In the genomic region with DNA sequence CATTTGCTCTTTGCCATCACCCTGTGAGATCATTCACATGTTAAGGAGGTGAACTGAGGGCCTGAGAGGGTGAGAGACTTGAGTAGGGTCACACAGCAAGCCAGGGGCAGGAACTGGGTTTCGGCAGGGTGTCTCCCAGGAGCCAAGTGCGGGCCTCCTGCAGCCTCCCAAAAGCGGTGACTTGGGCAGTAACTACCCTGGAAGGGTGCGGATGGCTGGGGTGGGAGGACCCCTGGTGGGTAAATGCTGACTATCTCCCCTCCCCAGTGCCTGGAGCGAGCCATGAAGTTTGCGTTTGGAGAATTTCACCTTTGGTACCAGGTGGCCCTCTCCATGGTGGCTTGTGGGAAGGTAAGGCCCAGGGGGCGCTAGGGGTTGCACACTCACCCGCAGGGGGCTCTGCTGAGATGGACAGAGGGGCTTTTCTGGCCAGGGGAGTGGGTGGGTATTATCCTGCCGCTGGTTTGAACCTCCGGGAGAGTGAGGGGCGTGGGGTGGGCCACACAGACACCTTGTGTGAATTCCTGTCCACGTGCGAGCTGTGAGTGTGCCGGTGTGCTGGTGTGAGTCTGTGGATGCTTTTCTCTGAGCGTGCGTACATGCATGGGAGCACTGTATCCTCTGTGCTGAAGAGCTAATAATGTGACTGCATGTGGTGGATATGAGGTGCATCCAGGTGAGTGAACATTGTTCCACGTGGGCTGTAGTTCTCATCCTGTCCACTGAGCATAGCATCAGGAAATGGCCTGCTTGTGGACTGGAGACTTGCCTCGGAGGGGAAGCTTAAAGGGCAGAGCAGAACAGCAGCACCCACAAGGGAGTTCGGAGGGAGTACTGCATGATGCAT, we compare ENCODE assay signal across 1 cellular context.
TF ChIP-seq lines count a peak whose summit lies in the region.

No MANE protein-coding gene starts in this region.

TF ChIP-seq in A549, 52 proteins besides CTCF, POLR2A, EP300 and RAD21 (continued from another document):
- no peak for TF ChIP-seq E2F6 (IDR thresholded peaks at IDR 0.05; ENCODE audit: borderline replicate concordance, low read depth)
